ENCODE assay signal across 26 cellular contexts in the genomic region with DNA sequence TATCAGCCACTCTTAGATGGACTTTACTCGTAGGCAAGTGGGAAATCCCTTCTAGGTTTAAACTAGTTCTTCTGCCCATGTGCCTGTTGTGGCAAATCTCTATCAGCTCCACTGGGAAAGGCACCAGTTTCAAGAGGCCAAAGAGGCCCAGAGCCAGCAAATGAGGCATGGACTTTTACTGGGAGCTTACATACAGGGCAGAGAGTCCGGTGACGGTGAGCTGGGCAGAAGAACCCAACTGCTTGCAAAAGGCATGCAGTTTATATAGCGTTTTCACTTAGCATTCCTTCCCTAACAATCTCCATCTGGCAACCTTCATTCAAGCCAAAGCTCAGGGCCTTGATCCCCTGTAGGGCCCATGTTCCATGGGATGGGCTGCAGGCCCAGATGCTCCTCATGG.
"Had no signal": no experiment of that assay in that cellular context is flagged by ENCODE, and none has a peak within 500 bp of the region (broad histone marks: within the 10 kb centered on the region; RNA-seq: fewer than 3 reads in every experiment).

No MANE protein-coding gene starts in this region.

- DNase-seq: activated B cell treated with CpG ODN at 0.5 μM for 24 hours; activated CD4-positive, alpha-beta T cell treated with anti-CD3 and anti-CD28 coated beads for 1 hour; activated CD4-positive, alpha-beta T cell treated with anti-CD3 and anti-CD28 coated beads, Interleukin-2, amount 10 ng/mL, durations not matched to agents 24 days and 14 days; activated CD4-positive, alpha-beta T cell treated with anti-CD3 and anti-CD28 coated beads, Interleukin-2, amount 50 U/mL, for 48 hours; activated effector memory CD4-positive, alpha-beta T cell treated with anti-CD3 and anti-CD28 coated beads, Interleukin-2, amount 50 U/mL, for 16 hours; activated naive CD4-positive, alpha-beta T cell treated with Interleukin-2 at 50 U/mL for 16 hours; activated naive CD8-positive, alpha-beta T cell treated with anti-CD3 and anti-CD28 coated beads, Interleukin-2, amount 50 U/mL, for 24 hours; activated T-cell treated with anti-CD3 and anti-CD28 coated beads, Interleukin-2, amount 50 U/mL, for 4 hours; amniotic stem cell; body of pancreas; central memory CD4-positive, alpha-beta T cell; MV-4-11; NCI-H1105; NCI-H1436; NCI-H1694 treated with DMSO at 0.1 percent for 48 hours; NCI-H2029 treated with DMSO at 0.1 percent for 48 hours; NCI-H510A treated with DMSO at 0.1 percent for 48 hours; NCI-H69; PC-3; SIG-M5; T-cell; T-helper 2 cell; T1000 had no signal

- H3K36me3 Mint-ChIP-seq: activated naive CD4-positive, alpha-beta T cell treated with anti-CD3 and anti-CD28 coated beads, Interleukin-2, amount 50 U/mL, for 72 hours; T-cell had no signal

- H3K4me1 ChIP-seq: ascending aorta, body of pancreas had no signal

- H3K27ac Mint-ChIP-seq: activated B cell treated with CpG ODN at 0.5 μM for 24 hours; activated CD4-positive, alpha-beta T cell treated with anti-CD3 and anti-CD28 coated beads, Interleukin-2, amount 10 ng/mL, durations not matched to agents 24 days and 14 days; activated naive CD4-positive, alpha-beta T cell treated with anti-CD3 and anti-CD28 coated beads, Interleukin-2, amount 50 U/mL, for 72 hours; activated naive CD8-positive, alpha-beta T cell treated with anti-CD3 and anti-CD28 coated beads, Interleukin-2, amount 50 U/mL, for 24 hours; T-cell had no signal

- H3K36me3 ChIP-seq: ascending aorta had no signal

- H3K4me3 Mint-ChIP-seq: activated B cell treated with CpG ODN at 0.5 μM for 24 hours; activated CD4-positive, alpha-beta T cell treated with anti-CD3 and anti-CD28 coated beads, Interleukin-2, amount 10 ng/mL, durations not matched to agents 24 days and 14 days; activated naive CD8-positive, alpha-beta T cell treated with anti-CD3 and anti-CD28 coated beads, Interleukin-2, amount 50 U/mL, for 24 hours; activated T-cell treated with anti-CD3 and anti-CD28 coated beads, Interleukin-2, amount 50 U/mL, for 4 hours; T-cell had no signal

- ATAC-seq: activated naive CD4-positive, alpha-beta T cell treated with anti-CD3 and anti-CD28 coated beads, Interleukin-2, amount 50 U/mL, for 72 hours; activated naive CD8-positive, alpha-beta T cell treated with anti-CD3 and anti-CD28 coated beads, Interleukin-2, amount 50 U/mL, for 24 hours; activated T-cell treated with anti-CD3 and anti-CD28 coated beads, Interleukin-2, amount 50 U/mL, for 4 hours; body of pancreas; PC-3; T-cell had no signal

- H3K27ac ChIP-seq: ascending aorta, body of pancreas, KMS-11 had no signal

- H3K9me3 Mint-ChIP-seq: activated B cell treated with CpG ODN at 0.5 μM for 24 hours; activated CD4-positive, alpha-beta T cell treated with anti-CD3 and anti-CD28 coated beads, Interleukin-2, amount 10 ng/mL, durations not matched to agents 24 days and 14 days; activated naive CD4-positive, alpha-beta T cell treated with anti-CD3 and anti-CD28 coated beads, Interleukin-2, amount 50 U/mL, for 72 hours; activated naive CD8-positive, alpha-beta T cell treated with anti-CD3 and anti-CD28 coated beads, Interleukin-2, amount 50 U/mL, for 24 hours; activated T-cell treated with anti-CD3 and anti-CD28 coated beads, Interleukin-2, amount 50 U/mL, for 4 hours; T-cell had no signal

- H3K4me3 ChIP-seq: ascending aorta, body of pancreas had no signal

- H3K27me3 Mint-ChIP-seq: activated B cell treated with CpG ODN at 0.5 μM for 24 hours had no signal

- H3K4me1 Mint-ChIP-seq: T-cell had no signal

- H3K27me3 ChIP-seq: ascending aorta, body of pancreas had no signal

- H3K9me3 ChIP-seq: ascending aorta, body of pancreas had no signal
